In the genomic region with DNA sequence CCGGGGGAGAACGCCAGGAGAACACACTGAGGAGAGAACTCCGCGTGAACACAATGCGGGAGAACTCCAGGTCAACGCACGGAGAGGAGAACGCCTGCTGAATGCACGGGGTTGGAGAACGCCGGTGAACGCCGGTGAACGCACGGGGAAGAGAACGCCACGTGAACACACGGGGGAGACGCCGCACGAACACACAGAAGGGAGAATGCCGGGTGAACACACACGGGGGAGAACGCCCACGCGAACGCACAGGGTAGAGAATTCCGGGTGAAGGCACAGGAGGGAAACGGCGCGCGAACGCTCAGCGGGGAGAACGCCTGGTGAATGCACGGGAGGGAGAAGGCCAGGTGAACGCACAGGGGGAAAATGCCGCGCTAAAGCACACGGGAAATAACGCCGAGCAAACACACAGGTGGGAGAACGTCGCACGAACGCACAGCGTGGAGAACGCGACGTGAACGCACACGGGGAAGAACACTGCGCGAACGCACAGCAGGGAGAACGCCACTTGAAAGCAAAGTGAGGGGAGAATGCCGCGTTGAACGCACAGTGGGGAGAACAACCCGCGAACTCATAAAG, we compare ENCODE assay signal across 1 cellular context.
TF ChIP-seq lines count a peak whose summit lies in the region.

No MANE protein-coding gene starts in this region.

TF ChIP-seq in H1, 55 proteins besides CTCF, POLR2A, EP300 and RAD21:
- no peak for TF ChIP-seq GTF2F1 (IDR thresholded peaks at IDR 0.05; ENCODE audit: borderline replicate concordance, low read depth, low read length)
- no peak for TF ChIP-seq MAFK (IDR thresholded peaks at IDR 0.05; ENCODE audit: low read depth, low read length)
- no peak for TF ChIP-seq ZNF274 (IDR thresholded peaks at IDR 0.05; ENCODE audit: borderline replicate concordance, extremely low read depth, low read length)
- TF ChIP-seq CBX8 (IDR thresholded peaks at IDR 0.05; ENCODE audit: borderline replicate concordance, low read depth, low read length): no peak
- TF ChIP-seq EGR1 (IDR thresholded peaks at IDR 0.05; ENCODE audit: borderline replicate concordance, low read depth, low read length): no peak
- TF ChIP-seq BRCA1 (IDR thresholded peaks at IDR 0.05; ENCODE audit: low read depth, low read length): no peak
- TF ChIP-seq FOSL1 (IDR thresholded peaks at IDR 0.05; ENCODE audit: insufficient read depth, low read depth, low read length): no peak
- TF ChIP-seq SIRT6 (IDR thresholded peaks at IDR 0.05; ENCODE audit: low read length): no peak
- TF ChIP-seq JUN (IDR thresholded peaks at IDR 0.05; ENCODE audit: low read depth, low read length): no peak
- no peak for TF ChIP-seq CTBP2 (IDR thresholded peaks at IDR 0.05; ENCODE audit: borderline replicate concordance, insufficient read depth, insufficient read length, low read length)
- TF ChIP-seq KDM4A (IDR thresholded peaks at IDR 0.05; ENCODE audit: low read depth, low read length, severe bottlenecking): no peak
- no peak for TF ChIP-seq TAF1 (IDR thresholded peaks at IDR 0.05; ENCODE audit: low read depth, low read length)
- no peak for TF ChIP-seq TCF12 (IDR thresholded peaks at IDR 0.05; ENCODE audit: low read depth, low read length)
TF ChIP-seq in H1: peak in this region for 0.
